ENCODE assay signal across 19 cellular contexts in the genomic region with DNA sequence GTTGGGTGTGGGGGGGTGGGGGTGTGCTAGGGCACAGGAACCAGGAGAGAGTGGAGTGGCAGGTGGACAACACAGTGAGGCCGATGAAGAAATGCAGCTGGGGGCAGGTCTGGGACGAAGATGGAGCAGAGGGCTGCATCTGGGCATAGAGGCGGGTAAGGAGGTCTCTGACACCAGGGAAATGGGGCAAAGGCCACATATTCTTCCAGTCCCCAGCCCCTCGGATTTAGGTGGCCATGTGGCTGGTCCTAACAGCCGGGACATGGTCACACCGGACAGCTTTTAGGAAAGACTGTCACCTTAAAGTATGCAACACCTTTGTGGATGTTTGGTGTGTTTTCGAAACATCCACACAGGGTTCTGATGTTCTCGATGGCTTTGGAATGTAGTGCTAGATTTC. TPM values are rescaled to one million over a fixed set of nuclear protein-coding genes. Genes with fewer than 3 reads are reported as not detected.
DNase-seq lines count a peak whose midpoint lies in the region; ATAC-seq and TF ChIP-seq lines count a peak whose summit lies in the region.
"Had no signal": no experiment of that assay in that cellular context is flagged by ENCODE, and none has a peak within 500 bp of the region (broad histone marks: within the 10 kb centered on the region; RNA-seq: fewer than 3 reads in every experiment).

No MANE protein-coding gene starts in this region.

- H3K27ac Mint-ChIP-seq in CD14-positive monocyte = peak overlapping the region in 1 of 7 donors; percentile 25
- no peak overlapping the region for H3K27ac Mint-ChIP-seq in CD8-positive, alpha-beta memory T cell
- H3K27ac Mint-ChIP-seq: B cell; CD4-positive, alpha-beta memory T cell; CD4-positive, CD25-positive, alpha-beta regulatory T cell had no signal

- H3K27me3 ChIP-seq in spleen (replicated peaks in 1 of 7) = peaks cover 0 to 3% (median 0%) of the 10 kb centered on the region in 7 donors
- no peaks in the 10 kb centered on the region for H3K27me3 ChIP-seq in CD8-positive, alpha-beta memory T cell (ENCODE audit: insufficient read depth, low read length, poor library complexity, severe bottlenecking)

- H3K27ac ChIP-seq in spleen = no peak overlapping the region
- no peak overlapping the region for H3K27ac ChIP-seq in CD8-positive, alpha-beta memory T cell (ENCODE audit: low read depth, low read length)
- H3K27ac ChIP-seq: 22Rv1, A549, C4-2B had no signal

- H3K9me3 Mint-ChIP-seq in CD14-positive monocyte = no peaks in the 10 kb centered on the region
- H3K9me3 Mint-ChIP-seq in CD8-positive, alpha-beta memory T cell = no peaks in the 10 kb centered on the region
- H3K9me3 Mint-ChIP-seq: CD4-positive, alpha-beta memory T cell; CD4-positive, CD25-positive, alpha-beta regulatory T cell had no signal

- no peaks in the 10 kb centered on the region for H3K36me3 ChIP-seq in mucosa of descending colon (ENCODE audit: low read depth)
- peaks cover 0 to 6% (median 0%) of the 10 kb centered on the region in 6 donors for H3K36me3 ChIP-seq in spleen
- no peaks in the 10 kb centered on the region for H3K36me3 ChIP-seq in CD8-positive, alpha-beta memory T cell (ENCODE audit: insufficient read depth, low read length)
- H3K36me3 ChIP-seq: BLaER1 treated with 17β-estradiol and CSF1 and Interleukin-3, amounts not matched to agents 10 nM and 100 nM had no signal

- H3K27me3 Mint-ChIP-seq in CD14-positive monocyte (ENCODE audit: low read depth in 3 of 3) = peaks cover 0 to 2% (median 0%) of the 10 kb centered on the region in 3 donors
- H3K27me3 Mint-ChIP-seq in CD8-positive, alpha-beta memory T cell = no peaks in the 10 kb centered on the region
- H3K27me3 Mint-ChIP-seq: B cell; CD4-positive, CD25-positive, alpha-beta regulatory T cell had no signal

- TF ChIP-seq POLR2A in spleen (IDR thresholded peaks at IDR 0.05) = no peak

- WGBS in spleen, 5 donors = 74 to 93% (median 86%) methylated on average over 8 of the region's 8 CpGs

- H3K4me1 ChIP-seq in mucosa of descending colon (ENCODE audit: low read depth) = no peaks in the 10 kb centered on the region
- peaks cover 0 to 45% (median 27%) of the 10 kb centered on the region in 6 donors for H3K4me1 ChIP-seq in spleen
- H3K4me1 ChIP-seq in CD8-positive, alpha-beta memory T cell (ENCODE audit: insufficient read depth, low read length) = peaks cover 6% of the 10 kb centered on the region
- H3K4me1 ChIP-seq: A549, Caco-2 had no signal

- peak; percentile 9 for DNase-seq in CD14-positive monocyte (ENCODE audit: low spot score)
- DNase-seq in mucosa of descending colon = peak in 2 of 3 donors; percentile 10 to 33
- peak; percentile 53 for DNase-seq in spleen
- no peak for DNase-seq in CD8-positive, alpha-beta memory T cell
- DNase-seq: AML-193; Caco-2; Calu3; CD4-positive, alpha-beta memory T cell; CD4-positive, CD25-positive, alpha-beta regulatory T cell; DMS79 treated with DMSO at 0.1 percent for 48 hours; GF-D8 had no signal

- POLR2A ChIA-PET in CD8-positive, alpha-beta memory T cell (lab: Charles Lee) = no interaction called here

- TF ChIP-seq CTCF in CD14-positive monocyte (IDR thresholded peaks at IDR 0.05) = no peak
- TF ChIP-seq CTCF in mucosa of descending colon (IDR thresholded peaks at IDR 0.05) = no peak
- TF ChIP-seq CTCF in spleen (IDR thresholded peaks at IDR 0.05 in 8 of 11, conservative IDR thresholded peaks at IDR 0.05 in 3 of 11) = no peak

- peaks cover 2 to 12% of the 10 kb centered on the region in 2 donors for H3K36me3 Mint-ChIP-seq in CD14-positive monocyte
- H3K36me3 Mint-ChIP-seq in CD8-positive, alpha-beta memory T cell = peaks cover 0 to under 1% (median 0%) of the 10 kb centered on the region in 3 donors
- H3K36me3 Mint-ChIP-seq: CD4-positive, alpha-beta memory T cell; CD4-positive, CD25-positive, alpha-beta regulatory T cell had no signal

- H3K9me3 ChIP-seq in mucosa of descending colon = no peaks in the 10 kb centered on the region
- H3K9me3 ChIP-seq in spleen = no peaks in the 10 kb centered on the region
- no peaks in the 10 kb centered on the region for H3K9me3 ChIP-seq in CD8-positive, alpha-beta memory T cell (ENCODE audit: low read length)
- H3K9me3 ChIP-seq: A549; BLaER1 treated with 17β-estradiol and CSF1 and Interleukin-3, amounts not matched to agents 10 nM and 100 nM; Caco-2 had no signal

- CTCF ChIA-PET in CD8-positive, alpha-beta memory T cell (lab: Charles Lee) = no interaction called here

- H3K4me3 ChIP-seq in mucosa of descending colon (no peak overlapping the region), spleen (no peak overlapping the region)
- H3K4me3 ChIP-seq in CD8-positive, alpha-beta memory T cell (ENCODE audit: low read length) = no peak overlapping the region
- H3K4me3 ChIP-seq: A549; BLaER1 treated with 17β-estradiol and CSF1 and Interleukin-3, amounts not matched to agents 10 nM and 100 nM had no signal

- peaks cover 51% of the 10 kb centered on the region for H3K4me1 Mint-ChIP-seq in CD14-positive monocyte
- H3K4me1 Mint-ChIP-seq in CD8-positive, alpha-beta memory T cell = peaks cover 5 to 6% (median 6%) of the 10 kb centered on the region in 3 donors

- ATAC-seq in mucosa of descending colon (no peak), GM18907 (IDR thresholded peaks at IDR 0.05; ENCODE audit: unreplicated experiment) (no peak)
- ATAC-seq: A549 had no signal

- intact Hi-C loops in CD14-positive monocyte (cut with micrococcal nuclease) (loop anchor here in 1 of 2 donors (10.0 kb wide), 1 partner anchor 181 kb away; no protein-coding TSS in a partner anchor), mucosa of descending colon (cut with DNase I, micrococcal nuclease) (no loop called here), spleen (cut with DNase I; ENCODE audit: low total_unique reads) (no loop called here)

- H3K4me3 Mint-ChIP-seq in CD14-positive monocyte = no peak overlapping the region
- H3K4me3 Mint-ChIP-seq in CD8-positive, alpha-beta memory T cell = no peak overlapping the region
- H3K4me3 Mint-ChIP-seq: B cell; CD4-positive, alpha-beta memory T cell had no signal

RNA-seq across cellular contexts. Expression of gene PARVG, which starts 5.0 kb away (rescaled TPM):
- polyA plus RNA-seq in CD14-positive monocyte (100 to 1,000 TPM; 169 to 190 TPM), spleen (100 to 1,000 TPM; 118 to 214 (median 204) TPM)
- total RNA-seq in mucosa of descending colon (1 to 10 TPM; 5.8 to 9.7 (median 8.1) TPM), spleen (100 to 1,000 TPM; 129 to 226 (median 142) TPM)
- total RNA-seq in CD8-positive, alpha-beta memory T cell = 10 to 100 TPM; 56.0 to 57.4 TPM
- 94.4 TPM for polyA plus RNA-seq in CD8-positive, alpha-beta memory T cell
- total RNA-seq: A172, Caco-2, Calu3 had no signal
- polyA plus RNA-seq: A549, BJ had no signal

Comparison
In these comparisons a context has a peak if more than half of its experiments do, and no peak if none do; other contexts are left out.
1. DNase-seq: peak in CD14-positive monocyte (single experiment), mucosa of descending colon (2 of 3) and spleen (single experiment); none in CD8-positive, alpha-beta memory T cell (0 of 5).
2. RNA of gene PARVG, which starts 5.0 kb away (total RNA-seq): 129 to 226 TPM in spleen and 56.0 to 57.4 TPM in CD8-positive, alpha-beta memory T cell; 5.8 to 9.7 TPM in mucosa of descending colon; every median in the first group is over 4 times any median in the second.